ENCODE assay signal across 8 cellular contexts in the genomic region with DNA sequence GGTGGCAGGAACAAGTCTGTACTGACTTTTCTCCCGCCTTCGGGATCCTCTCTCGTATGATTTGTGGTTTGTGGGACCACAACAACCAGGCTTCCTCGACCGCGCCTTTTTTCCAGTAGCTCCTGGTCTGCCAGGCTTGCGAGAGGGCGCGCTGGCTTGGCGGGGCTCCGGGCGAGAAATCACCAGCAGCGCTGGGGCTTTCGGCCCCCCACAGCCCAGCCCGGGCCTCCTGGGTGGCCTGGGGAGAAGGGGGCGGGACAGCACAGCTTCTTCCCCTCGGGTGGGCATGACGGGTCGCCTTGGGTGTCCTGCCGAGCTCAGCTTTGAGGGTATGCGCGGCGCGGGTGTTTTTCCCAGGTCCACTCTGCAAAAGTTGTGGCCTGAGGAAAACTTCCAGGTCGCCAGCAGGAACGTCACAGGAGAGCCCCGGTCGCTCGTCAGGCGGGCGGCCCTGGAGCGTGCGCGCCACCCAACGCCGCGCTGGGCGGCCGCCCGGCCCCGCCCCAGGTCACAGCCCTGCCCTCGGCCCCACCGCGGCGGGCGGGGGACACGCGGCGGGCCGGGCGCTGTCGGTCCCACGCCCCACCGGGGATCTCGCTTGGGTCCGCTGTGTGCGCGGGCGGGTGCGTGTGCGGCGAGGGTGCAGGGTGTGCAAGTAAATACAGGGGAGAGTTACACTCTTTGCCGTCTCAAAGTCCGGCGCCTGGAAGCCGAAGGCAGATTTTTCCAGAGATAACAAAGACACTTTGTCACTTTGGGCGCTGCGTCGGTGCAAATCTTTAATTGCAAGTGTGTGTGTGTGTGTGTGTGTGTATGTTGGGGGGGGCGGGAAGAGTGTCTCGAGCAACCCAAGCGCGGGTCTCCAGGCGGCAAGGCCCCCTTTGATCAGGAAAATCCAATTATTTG. TPM values are rescaled to one million over a fixed set of nuclear protein-coding genes. Genes with fewer than 3 reads are reported as not detected.
DNase-seq lines count a peak whose midpoint lies in the region; ATAC-seq and TF ChIP-seq lines count a peak whose summit lies in the region.

No MANE protein-coding gene starts in this region.

- H3K27ac ChIP-seq in hepatocyte, result peak overlapping the region; percentile 33

- H3K9me3 ChIP-seq in hepatocyte (ENCODE audit: low read depth), result peaks cover 5% of the 10 kb centered on the region
- no peaks in the 10 kb centered on the region for H3K9me3 ChIP-seq in skeletal muscle satellite cell (replicated peaks; ENCODE audit: low read length)

- H3K4me1 ChIP-seq in hepatocyte (ENCODE audit: insufficient read depth) (peaks cover 24% of the 10 kb centered on the region), skeletal muscle satellite cell (ENCODE audit: control insufficient read depth, insufficient read depth, low read length) (peaks cover 22% of the 10 kb centered on the region)

- H3K9ac ChIP-seq in skeletal muscle satellite cell (ENCODE audit: low read depth, low read length), result no peak overlapping the region

- ATAC-seq in GM19397 (IDR thresholded peaks at IDR 0.05; ENCODE audit: unreplicated experiment), result no peak

- no peak for TF ChIP-seq CTCF in hepatocyte (IDR thresholded peaks at IDR 0.05; ENCODE audit: poor library complexity)

- H4K20me1 ChIP-seq in hepatocyte (ENCODE audit: insufficient read depth, poor library complexity, severe bottlenecking), result no peaks in the 10 kb centered on the region

- H3K27me3 ChIP-seq in hepatocyte, result peaks cover 85% of the 10 kb centered on the region
- H3K27me3 ChIP-seq in skeletal muscle satellite cell (ENCODE audit: control insufficient read depth, insufficient read depth, low read length), result peaks cover 93% of the 10 kb centered on the region

- under 1% methylated on average over 52 of the region's 74 CpGs for WGBS in hepatocyte (ENCODE audit: low lambda C conversion rate, missing lambda C conversion rate)

- H3K79me2 ChIP-seq in hepatocyte, result no peaks in the 10 kb centered on the region

- DNase-seq in DMS53 (lab: John Stamatoyannopoulos, UW), result peak; percentile 88
- no peak for DNase-seq in Jurkat, Clone E6-1 (ENCODE audit: low read depth, low spot score)
- peak; percentile 20 for DNase-seq in activated naive CD4-positive, alpha-beta T cell treated with anti-CD3 and anti-CD28 coated beads, Interleukin-2, amount 50 U/mL, for 16 hours
- DNase-seq in hepatocyte (ENCODE audit: low spot score), result peak; percentile 74
- no peak for DNase-seq in glomerular visceral epithelial cell (ENCODE audit: extremely low spot score)
- DNase-seq in NCI-H2029 (lab: John Stamatoyannopoulos, UW), result no peak

- H3K4me2 ChIP-seq in hepatocyte (peak overlapping the region; percentile 97), skeletal muscle satellite cell (ENCODE audit: low read length) (peak overlapping the region; percentile 83)

- peak overlapping the region; percentile 35 for H2AFZ ChIP-seq in hepatocyte

- H3K4me3 ChIP-seq in Jurkat, Clone E6-1 (ENCODE audit: low read length), result peak overlapping the region; percentile 56
- H3K4me3 ChIP-seq in hepatocyte (peak overlapping the region; percentile 7), skeletal muscle satellite cell (ENCODE audit: low read length) (peak overlapping the region; percentile 68)

- H3K9me2 ChIP-seq in hepatocyte (replicated peaks; ENCODE audit: insufficient read depth), result no peaks in the 10 kb centered on the region

- H3K36me3 ChIP-seq in hepatocyte (replicated peaks; ENCODE audit: insufficient read depth, low read depth) (no peaks in the 10 kb centered on the region), skeletal muscle satellite cell (ENCODE audit: insufficient read depth, low read length) (no peaks in the 10 kb centered on the region)

RNA-seq across cellular contexts. Expression of a gene that starts 0.7 kb away (rescaled TPM):
- 2.0 TPM for polyA plus RNA-seq in Jurkat, Clone E6-1 (2012; ENCODE audit: insufficient read depth, insufficient read length)
- total RNA-seq in hepatocyte, result 1.0 and 1.9 TPM in 2 replicates
- polyA plus RNA-seq in hepatocyte, result 1.8 and 2.4 TPM in 2 replicates
- total RNA-seq in skeletal muscle satellite cell (2012; rRNA removed), result not detected in 2 replicates

RNA-seq across cellular contexts. Expression of a gene that starts 55.8 kb away (rescaled TPM):
- polyA plus RNA-seq in Jurkat, Clone E6-1 (2012; ENCODE audit: insufficient read depth, insufficient read length), result not detected
- 0.52 TPM in 1 of 2 replicates, not detected in the other for total RNA-seq in hepatocyte
- 1.9 and 3.1 TPM in 2 replicates for polyA plus RNA-seq in hepatocyte
- total RNA-seq in skeletal muscle satellite cell (2012; rRNA removed), result not detected in 2 replicates

Comparison
In these comparisons a context has a peak if more than half of its experiments do, and no peak if none do; other contexts are left out.
1. DNase-seq: peak in DMS53 (single experiment), activated naive CD4-positive, alpha-beta T cell treated with anti-CD3 and anti-CD28 coated beads, Interleukin-2, amount 50 U/mL, for 16 hours (single experiment) and hepatocyte (single experiment); none in Jurkat, Clone E6-1 (single experiment), glomerular visceral epithelial cell (single experiment) and NCI-H2029 (single experiment).
2. H3K4me3 ChIP-seq: peak in every context shown above with its lines; median percentile 68 in skeletal muscle satellite cell; 56 in Jurkat, Clone E6-1; 7 in hepatocyte.